Comparison of ENCODE assay signal across 30 cellular contexts in genomic region chr5:159705948-159706347, GRCh38.
"Had no signal": no experiment of that assay in that cellular context is flagged by ENCODE, and none has a peak within 500 bp of the region (broad histone marks: within the 10 kb centered on the region; RNA-seq: fewer than 3 reads in every experiment).

No MANE protein-coding gene starts in this region.

- H3K27me3 ChIP-seq: ascending aorta, breast epithelium, cardiac muscle cell had no signal

- H3K4me1 ChIP-seq: ascending aorta, breast epithelium had no signal

- H3K36me3 ChIP-seq: ascending aorta, breast epithelium, cardiac muscle cell had no signal

- DNase-seq: activated B cell treated with CpG ODN at 0.5 μM for 24 hours; activated CD4-positive, alpha-beta memory T cell treated with anti-CD3 and anti-CD28 coated beads for 36 hours; activated CD4-positive, alpha-beta T cell treated with anti-CD3 and anti-CD28 coated beads for 4 hours; activated CD4-positive, alpha-beta T cell treated with anti-CD3 and anti-CD28 coated beads, Interleukin-2, amount 10 ng/mL, durations not matched to agents 24 days and 14 days; activated CD4-positive, alpha-beta T cell treated with anti-CD3 and anti-CD28 coated beads, Interleukin-2, amount 50 U/mL, for 1 hour; activated CD4-positive, alpha-beta T cell treated with anti-CD3 and anti-CD28 coated beads, Interleukin-2, amount 50 U/mL, for 4 hours; activated CD4-positive, CD25-positive, alpha-beta regulatory T cell treated with anti-CD3 and anti-CD28 coated beads, Interleukin-2, amount 50 U/mL, for 72 hours; activated CD8-positive, alpha-beta memory T cell treated with anti-CD3 and anti-CD28 coated beads, Interleukin-2, amount 50 U/mL, for 4 hours; activated CD8-positive, alpha-beta T cell treated with anti-CD3 and anti-CD28 coated beads for 36 hours; activated effector memory CD4-positive, alpha-beta T cell treated with anti-CD3 and anti-CD28 coated beads, Interleukin-2, amount 50 U/mL, for 16 hours; activated gamma-delta T cell treated with Interleukin-2 at 50 U/mL for 16 hours; activated naive CD4-positive, alpha-beta T cell; activated naive CD4-positive, alpha-beta T cell treated with anti-CD3 and anti-CD28 coated beads for 36 hours; activated naive CD4-positive, alpha-beta T cell treated with anti-CD3 and anti-CD28 coated beads, Interleukin-2, amount 50 U/mL, for 16 hours; activated naive CD8-positive, alpha-beta T cell treated with anti-CD3 and anti-CD28 coated beads for 36 hours; activated T-cell treated with anti-CD3 and anti-CD28 coated beads for 4 hours; activated T-cell treated with anti-CD3 and anti-CD28 coated beads, Interleukin-2, amount 50 U/mL, for 1 hour; activated T-cell treated with anti-CD3 and anti-CD28 coated beads, Interleukin-2, amount 50 U/mL, for 4 hours; activated T-cell treated with anti-CD3 and anti-CD28 coated beads, Interleukin-2, amount 50 U/mL, for 72 hours; amygdala; anterior cingulate cortex; caudate nucleus; cerebellar nuclear complex; T-helper 1 cell; T-helper 2 cell; T-helper 9 cell had no signal

- H3K4me3 ChIP-seq: ascending aorta, breast epithelium, cardiac muscle cell had no signal

- H3K27ac ChIP-seq: ascending aorta, breast epithelium, cardiac muscle cell, VCaP had no signal
